In genomic region chr4:168832746-168833575, GRCh38 we compare ENCODE assay signal across 9 cellular contexts.
A peak's percentile ranks its signal among the peaks of the same experiment; 100 is the strongest.
DNase-seq lines count a peak whose midpoint lies in the region; ATAC-seq and TF ChIP-seq lines count a peak whose summit lies in the region.
"Had no signal": no experiment of that assay in that cellular context is flagged by ENCODE, and none has a peak within 500 bp of the region (broad histone marks: within the 10 kb centered on the region; RNA-seq: fewer than 3 reads in every experiment).

No MANE protein-coding gene starts in this region.

- peak overlapping the region; percentile 92 for H3K27ac ChIP-seq in cardiac muscle cell
- H3K27ac ChIP-seq: neutrophil had no signal

- no peak for ATAC-seq in HG03457 (IDR thresholded peaks at IDR 0.05; ENCODE audit: unreplicated experiment)

- H3K4me3 Mint-ChIP-seq in HFFc6 (peak overlapping the region; percentile 99), osteocyte (ENCODE audit: unreplicated experiment) (peak overlapping the region; percentile 87)
- peak overlapping the region; percentile 70 for H3K4me3 Mint-ChIP-seq in activated naive CD4-positive, alpha-beta T cell treated with anti-CD3 and anti-CD28 coated beads, Interleukin-2, amount 10 ng/mL, durations not matched to agents 7 days and 5 days

- H3K27ac Mint-ChIP-seq in HFFc6 (peak overlapping the region; percentile 94), osteocyte (ENCODE audit: unreplicated experiment) (peak overlapping the region; percentile 95)
- no peak overlapping the region for H3K27ac Mint-ChIP-seq in activated naive CD4-positive, alpha-beta T cell treated with anti-CD3 and anti-CD28 coated beads, Interleukin-2, amount 10 ng/mL, durations not matched to agents 7 days and 5 days

- H3K9me3 Mint-ChIP-seq in HFFc6 = no peaks in the 10 kb centered on the region
- H3K9me3 Mint-ChIP-seq in activated naive CD4-positive, alpha-beta T cell treated with anti-CD3 and anti-CD28 coated beads, Interleukin-2, amount 10 ng/mL, durations not matched to agents 7 days and 5 days = no peaks in the 10 kb centered on the region
- H3K9me3 Mint-ChIP-seq in osteocyte (ENCODE audit: unreplicated experiment) = no peaks in the 10 kb centered on the region

- H3K9me3 ChIP-seq in cardiac muscle cell (ENCODE audit: low read depth) = no peaks in the 10 kb centered on the region
- H3K9me3 ChIP-seq: neutrophil had no signal

- H3K4me1 Mint-ChIP-seq in HFFc6 (ENCODE audit: low read depth) (peaks cover 54% of the 10 kb centered on the region), osteocyte (ENCODE audit: unreplicated experiment) (peaks cover 55% of the 10 kb centered on the region)
- peaks cover 12% of the 10 kb centered on the region for H3K4me1 Mint-ChIP-seq in activated naive CD4-positive, alpha-beta T cell treated with anti-CD3 and anti-CD28 coated beads, Interleukin-2, amount 10 ng/mL, durations not matched to agents 7 days and 5 days

- no peaks in the 10 kb centered on the region for H3K36me3 ChIP-seq in cardiac muscle cell
- H3K36me3 ChIP-seq: neutrophil had no signal

- TF ChIP-seq CTCF in HFFc6 (IDR thresholded peaks at IDR 0.05) (peak; percentile 54; the same call in 1 of the 2 replicates), cardiac muscle cell (IDR thresholded peaks at IDR 0.05; ENCODE audit: low read depth, low read length) (peak; percentile 48), osteocyte (IDR thresholded peaks at IDR 0.05) (peak; percentile 35)

- DNase-seq in AG20443 (ENCODE audit: low spot score) = peak; percentile 52
- peak; percentile 33 for DNase-seq in HFFc6
- no peak for DNase-seq in activated naive CD4-positive, alpha-beta T cell treated with anti-CD3 and anti-CD28 coated beads, Interleukin-2, amount 10 ng/mL, durations not matched to agents 7 days and 5 days
- peak in 1 of 2 donors; percentile 57 for DNase-seq in cardiac muscle cell (ENCODE audit: low read depth in 1 of 2, low spot score in 1 of 2)
- peak; percentile 84 for DNase-seq in osteocyte (ENCODE audit: extremely low spot score, unreplicated experiment)
- DNase-seq in NCI-H2029 treated with DMSO at 0.1 percent for 48 hours (lab: John Stamatoyannopoulos, UW) = no peak
- DNase-seq in ureter (ENCODE audit: low spot score) = no peak

- H3K4me1 ChIP-seq in cardiac muscle cell (ENCODE audit: low read depth) = peaks cover 14% of the 10 kb centered on the region

- H3K27me3 ChIP-seq in cardiac muscle cell = no peaks in the 10 kb centered on the region

- H3K4me3 ChIP-seq in cardiac muscle cell = peak overlapping the region; percentile 70

- H3K36me3 Mint-ChIP-seq in HFFc6 (ENCODE audit: low read depth) (peaks cover 36% of the 10 kb centered on the region), osteocyte (ENCODE audit: unreplicated experiment) (peaks cover 26% of the 10 kb centered on the region)
- no peaks in the 10 kb centered on the region for H3K36me3 Mint-ChIP-seq in activated naive CD4-positive, alpha-beta T cell treated with anti-CD3 and anti-CD28 coated beads, Interleukin-2, amount 10 ng/mL, durations not matched to agents 7 days and 5 days

- CTCF ChIA-PET in activated naive CD4-positive, alpha-beta T cell treated with anti-CD3 and anti-CD28 coated beads, Interleukin-2, amount 10 ng/mL, durations not matched to agents 7 days and 5 days (lab: Charles Lee) = interaction anchor here (0.6 to 1.5 kb wide), 2 partner anchors 9 to 165 kb away, joined by 3 read pairs; no protein-coding TSS in a partner anchor

- H3K27me3 Mint-ChIP-seq in HFFc6 (ENCODE audit: insufficient read depth) (peaks cover 8% of the 10 kb centered on the region), osteocyte (ENCODE audit: unreplicated experiment) (no peaks in the 10 kb centered on the region)
- peaks cover 77% of the 10 kb centered on the region for H3K27me3 Mint-ChIP-seq in activated naive CD4-positive, alpha-beta T cell treated with anti-CD3 and anti-CD28 coated beads, Interleukin-2, amount 10 ng/mL, durations not matched to agents 7 days and 5 days

Comparison
In these comparisons a context has a peak if more than half of its experiments do, and no peak if none do; other contexts are left out.
1. DNase-seq: peak in AG20443 (single experiment), HFFc6 (single experiment) and osteocyte (single experiment); none in activated naive CD4-positive, alpha-beta T cell treated with anti-CD3 and anti-CD28 coated beads, Interleukin-2, amount 10 ng/mL, durations not matched to agents 7 days and 5 days (single experiment), NCI-H2029 treated with DMSO at 0.1 percent for 48 hours (single experiment) and ureter (single experiment).
2. Peak in every context shown above with its lines, with median percentiles within 50 percentile points of each other: H3K4me3 Mint-ChIP-seq and CTCF ChIP-seq.